ENCODE assay signal across 8 cellular contexts in genomic region chr15:56918907-56919707, GRCh38. TPM values are rescaled to one million over a fixed set of nuclear protein-coding genes. Genes with fewer than 3 reads are reported as not detected.
DNase-seq lines count a peak whose midpoint lies in the region; ATAC-seq lines count a peak whose summit lies in the region.

No MANE protein-coding gene starts in this region.

- DNase-seq in SKM-1 treated with dmso at 0.1 percent for 144 hours (lab: John Stamatoyannopoulos, UW; ENCODE audit: unreplicated experiment) (peak; percentile 27), SKM-1 (lab: John Stamatoyannopoulos, UW; ENCODE audit: unreplicated experiment) (no peak), NOMO-1 (lab: John Stamatoyannopoulos, UW; ENCODE audit: unreplicated experiment in 2 of 2) (peak; percentile 15 to 27), naive B cell (peak; percentile 68)
- DNase-seq in activated T-cell treated with anti-CD3 and anti-CD28 coated beads, Interleukin-2, amount 50 U/mL, for 48 hours, result peak; percentile 68 to 75
- DNase-seq in stimulated activated naive CD4-positive, alpha-beta T cell treated with Interleukin-2 at 50 U/mL for 16 hours (lab: John Stamatoyannopoulos, UW), result peak; percentile 52

- no peaks in the 10 kb centered on the region for H3K27me3 ChIP-seq in esophagus (ENCODE audit: control insufficient read depth in 1 of 2, insufficient read depth in 2 of 2, low read length in 2 of 2)

- peak overlapping the region; percentile 89 to 97 (median 92) for H3K4me3 Mint-ChIP-seq in naive B cell

- no peaks in the 10 kb centered on the region for H3K9me3 Mint-ChIP-seq in naive B cell

- H3K4me3 ChIP-seq in esophagus (ENCODE audit: low read depth in 1 of 2, low read length in 2 of 2), result peak overlapping the region; percentile 92 to 93

- H3K9me3 ChIP-seq in esophagus (ENCODE audit: control insufficient read depth in 2 of 2, insufficient read depth in 1 of 2, low read depth in 1 of 2, low read length in 1 of 2), result no peaks in the 10 kb centered on the region

- peak; percentile 37 for ATAC-seq in HG02938 (IDR thresholded peaks at IDR 0.05; ENCODE audit: unreplicated experiment)
- peak; percentile 57 to 58 for ATAC-seq in naive B cell (ENCODE audit: low read depth in 2 of 2)

- 0% methylated on average over 94 to 114 of the region's 114 CpGs for WGBS in esophagus, 2 donors

- H3K36me3 ChIP-seq in esophagus (ENCODE audit: control insufficient read depth in 2 of 2, insufficient read depth in 2 of 2, low read length in 1 of 2), result no peaks in the 10 kb centered on the region

- peak overlapping the region; percentile 44 to 94 (median 74) for H3K27ac Mint-ChIP-seq in naive B cell

- H3K27me3 Mint-ChIP-seq in naive B cell, result no peaks in the 10 kb centered on the region

- H3K4me1 ChIP-seq in esophagus (ENCODE audit: control insufficient read depth in 2 of 2, insufficient read depth in 2 of 2, low read length in 1 of 2), result no peaks in the 10 kb centered on the region

- peak overlapping the region; percentile 93 to 98 for H3K27ac ChIP-seq in esophagus (ENCODE audit: low read depth in 2 of 2, low read length in 1 of 2)

- no peaks in the 10 kb centered on the region for H3K36me3 Mint-ChIP-seq in naive B cell

- peaks cover 26 to 40% (median 33%) of the 10 kb centered on the region in 3 donors for H3K4me1 Mint-ChIP-seq in naive B cell

RNA-seq across cellular contexts. Expression of gene TCF12, which starts 0.7 kb away (rescaled TPM):
- polyA plus RNA-seq in esophagus (1 to 10 TPM; 6.8 to 9.5 TPM), naive B cell (ENCODE audit: low read depth in 6 of 6) (10 to 100 TPM; 42.0 to 70.9 (median 56.1) TPM)

Comparison
In these comparisons a context has a peak if more than half of its experiments do, and no peak if none do; other contexts are left out.
1. RNA of gene TCF12, which starts 0.7 kb away (polyA plus RNA-seq): 42.0 to 70.9 TPM in naive B cell; 6.8 to 9.5 TPM in esophagus; every median in the first group is over 4 times any median in the second.